In genomic region chr5:131081371-131081770, GRCh38 we compare ENCODE assay signal across 29 cellular contexts.
DNase-seq lines count a peak whose midpoint lies in the region; ATAC-seq and TF ChIP-seq lines count a peak whose summit lies in the region.
"Had no signal": no experiment of that assay in that cellular context is flagged by ENCODE, and none has a peak within 500 bp of the region (broad histone marks: within the 10 kb centered on the region; RNA-seq: fewer than 3 reads in every experiment).

No MANE protein-coding gene starts in this region.

- no peak for TF ChIP-seq CTCF in fibroblast of pulmonary artery (IDR thresholded peaks at IDR 0.05; ENCODE audit: low read length, missing control alignments)
- no peak for TF ChIP-seq CTCF in smooth muscle cell (IDR thresholded peaks at IDR 0.05; ENCODE audit: borderline replicate concordance, insufficient read depth, poor library complexity, severe bottlenecking)

- no peak for ATAC-seq in HG02970 (IDR thresholded peaks at IDR 0.05; ENCODE audit: low FRiP score, unreplicated experiment)
- ATAC-seq: body of pancreas, heart right ventricle, right cardiac atrium had no signal

- no peaks in the 10 kb centered on the region for H3F3A ChIP-seq in smooth muscle cell (ENCODE audit: low read depth)

- H3K4me3 ChIP-seq in fibroblast of pulmonary artery (replicated peaks; ENCODE audit: low read depth, low read length) (no peak overlapping the region), smooth muscle cell (no peak overlapping the region)
- H3K4me3 ChIP-seq: body of pancreas, heart right ventricle, Peyer's patch, stomach, thyroid gland had no signal

- 93% methylated on average over 3 of the region's 3 CpGs for WGBS in smooth muscle cell (ENCODE audit: low lambda C conversion rate)

- H3K9ac ChIP-seq in smooth muscle cell (ENCODE audit: low read depth), result no peak overlapping the region

- peak overlapping the region; percentile 10 for H2AFZ ChIP-seq in smooth muscle cell (ENCODE audit: low read depth)

- no peaks in the 10 kb centered on the region for H3K9me3 ChIP-seq in smooth muscle cell (replicated peaks; ENCODE audit: low read depth)
- H3K9me3 ChIP-seq: body of pancreas, Caco-2, heart right ventricle, Peyer's patch, stomach, thyroid gland had no signal

- no peaks in the 10 kb centered on the region for H3K36me3 ChIP-seq in smooth muscle cell (ENCODE audit: low read depth)
- H3K36me3 ChIP-seq: heart right ventricle, Peyer's patch, stomach, thyroid gland had no signal

- H3K27me3 ChIP-seq in smooth muscle cell (ENCODE audit: low read depth), result no peaks in the 10 kb centered on the region
- H3K27me3 ChIP-seq: body of pancreas, heart right ventricle, Peyer's patch, stomach, thyroid gland had no signal

- H3K4me1 ChIP-seq in smooth muscle cell (ENCODE audit: low read depth), result no peaks in the 10 kb centered on the region
- H3K4me1 ChIP-seq: body of pancreas, Caco-2, heart right ventricle, Peyer's patch, stomach, thyroid gland had no signal

- H3K79me2 ChIP-seq in smooth muscle cell (ENCODE audit: low read depth), result no peaks in the 10 kb centered on the region

- DNase-seq in GM03348 (ENCODE audit: low spot score), result peak; percentile 55
- DNase-seq in amniotic epithelial cell (ENCODE audit: low read depth), result peak; percentile 68
- DNase-seq in fibroblast of pulmonary artery (ENCODE audit: low read depth), result peak; percentile 54
- DNase-seq in smooth muscle cell (lab: John Stamatoyannopoulos, UW; ENCODE audit: unreplicated experiment), result no peak
- no peak for DNase-seq in cerebellar cortex (ENCODE audit: low spot score)
- no peak for DNase-seq in NCI-H1048 (lab: John Stamatoyannopoulos, UW)
- DNase-seq: activated CD4-positive, alpha-beta memory T cell treated with anti-CD3 and anti-CD28 coated beads for 36 hours; activated CD4-positive, alpha-beta T cell treated with anti-CD3 and anti-CD28 coated beads for 1 hour; activated CD8-positive, alpha-beta memory T cell treated with anti-CD3 and anti-CD28 coated beads, Interleukin-2, amount 50 U/mL, for 4 hours; activated naive CD4-positive, alpha-beta T cell treated with Interleukin-2 at 50 U/mL for 16 hours; body of pancreas; Caco-2; foreskin melanocyte; GDM1; heart right ventricle; midbrain; naive B cell; NCI-H146; NCI-H748 treated with DMSO at 0.1 percent for 48 hours; Peyer's patch; posterior cingulate gyrus; right cardiac atrium; SHP77; stimulated activated CD4-positive, alpha-beta T cell treated with anti-CD3 and anti-CD28 coated beads, Interleukin-12 subunit alpha, Interleukin-12 subunit beta, amount 100 ng/mL, for 4 hours; stimulated activated CD4-positive, alpha-beta T cell treated with anti-CD3 and anti-CD28 coated beads, Interleukin-2, amount 100 ng/mL, for 48 hours; stomach; thyroid gland had no signal

- H3K27ac ChIP-seq in smooth muscle cell (ENCODE audit: low read depth), result no peak overlapping the region
- H3K27ac ChIP-seq: body of pancreas, heart right ventricle, HL-60, Peyer's patch, stomach, thyroid gland had no signal

- no peak overlapping the region for H3K4me2 ChIP-seq in smooth muscle cell

- H4K20me1 ChIP-seq in smooth muscle cell (ENCODE audit: low read depth), result no peaks in the 10 kb centered on the region

Comparison
In these comparisons a context has a peak if more than half of its experiments do, and no peak if none do; other contexts are left out.
1. DNase-seq: peak in GM03348 (single experiment), amniotic epithelial cell (single experiment) and fibroblast of pulmonary artery (single experiment); none in smooth muscle cell (single experiment), cerebellar cortex (single experiment) and NCI-H1048 (single experiment).